In genomic region chr13:29516880-29517279, GRCh38 we compare ENCODE assay signal across 1 cellular context.
TF ChIP-seq lines count a peak whose summit lies in the region.

No MANE protein-coding gene starts in this region.

TF ChIP-seq in HepG2, 621 proteins besides CTCF, POLR2A, EP300 and RAD21:
- no peak for TF ChIP-seq ZBTB8A (CRISPR knock-in tag; IDR thresholded peaks at IDR 0.05; ENCODE audit: borderline replicate concordance, low read depth)
- no peak for TF ChIP-seq MXD4 (CRISPR knock-in tag; IDR thresholded peaks at IDR 0.05)
- TF ChIP-seq AGO2 (optimal IDR thresholded peaks at IDR 0.05; ENCODE audit: low read depth, low read length), result peak; percentile 45
- no peak for TF ChIP-seq ZNF607 (CRISPR knock-in tag; IDR thresholded peaks at IDR 0.05; ENCODE audit: borderline replicate concordance)
- TF ChIP-seq ZNF792 (CRISPR knock-in tag; IDR thresholded peaks at IDR 0.05), result no peak
- no peak for TF ChIP-seq ZMYM2 (CRISPR knock-in tag; IDR thresholded peaks at IDR 0.05)
- no peak for TF ChIP-seq TRIM24 (CRISPR knock-in tag; IDR thresholded peaks at IDR 0.05)
